11 cellular contexts compared by ENCODE assay signal in the genomic region with DNA sequence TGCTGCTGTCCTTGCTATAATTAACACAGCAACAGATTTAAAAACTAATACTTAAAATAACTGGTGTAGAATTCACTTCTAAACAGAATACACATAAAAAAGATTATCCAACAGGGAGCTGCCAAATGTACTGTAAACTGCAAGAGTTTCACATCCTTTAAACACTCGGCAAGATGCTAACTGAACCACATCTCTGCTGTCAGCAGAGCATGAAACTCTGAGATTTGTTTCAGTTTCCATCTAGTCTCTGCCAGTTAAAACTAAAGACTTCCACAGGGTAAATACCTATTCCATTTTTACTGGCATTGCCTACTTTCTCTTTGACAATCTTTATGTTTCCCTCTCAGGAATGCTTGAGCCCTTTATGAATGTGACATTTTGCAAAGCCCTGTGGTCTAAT.
A peak's percentile ranks its signal among the peaks of the same experiment; 100 is the strongest.
DNase-seq lines count a peak whose midpoint lies in the region; ATAC-seq, FAIRE-seq and TF ChIP-seq lines count a peak whose summit lies in the region.
"Had no signal": no experiment of that assay in that cellular context is flagged by ENCODE, and none has a peak within 500 bp of the region (broad histone marks: within the 10 kb centered on the region; RNA-seq: fewer than 3 reads in every experiment).

No MANE protein-coding gene starts in this region.

- H3K27me3 ChIP-seq in hepatocyte, result no peaks in the 10 kb centered on the region

- peak overlapping the region; percentile 54 for H3K27ac ChIP-seq in hepatocyte
- H3K27ac ChIP-seq in caudate nucleus (ENCODE audit: low read depth, low read length), result no peak overlapping the region

- H3K36me3 ChIP-seq in hepatocyte (replicated peaks; ENCODE audit: insufficient read depth, low read depth), result no peaks in the 10 kb centered on the region

- H2AFZ ChIP-seq in hepatocyte, result no peak overlapping the region

- ATAC-seq in GM18867 (IDR thresholded peaks at IDR 0.05; ENCODE audit: unreplicated experiment) (peak; percentile 100), GM21786 (IDR thresholded peaks at IDR 0.05; ENCODE audit: unreplicated experiment) (peak; percentile 100), HG03558 (IDR thresholded peaks at IDR 0.05; ENCODE audit: extremely low read depth, unreplicated experiment) (peak; percentile 96)
- ATAC-seq: esophagus mucosa had no signal

- no peaks in the 10 kb centered on the region for H3K9me2 ChIP-seq in hepatocyte (replicated peaks; ENCODE audit: insufficient read depth)

- 30% methylated on average over 1 of the region's 1 CpG for WGBS in hepatocyte (ENCODE audit: low lambda C conversion rate, missing lambda C conversion rate)

- FAIRE-seq in RCC 7860 (lab: Jason Lieb, UNC), result no peak

- no peak for TF ChIP-seq CTCF in hepatocyte (IDR thresholded peaks at IDR 0.05; ENCODE audit: poor library complexity)

- no peak overlapping the region for H3K4me3 ChIP-seq in hepatocyte

- peak overlapping the region; percentile 32 for H3K4me2 ChIP-seq in hepatocyte

- H4K20me1 ChIP-seq in hepatocyte (ENCODE audit: insufficient read depth, poor library complexity, severe bottlenecking), result no peaks in the 10 kb centered on the region

- H3K9me3 ChIP-seq in hepatocyte (ENCODE audit: low read depth), result no peaks in the 10 kb centered on the region

- peaks cover 18% of the 10 kb centered on the region for H3K4me1 ChIP-seq in hepatocyte (ENCODE audit: insufficient read depth)

- no peaks in the 10 kb centered on the region for H3K79me2 ChIP-seq in hepatocyte

- DNase-seq in hepatocyte (ENCODE audit: low spot score), result no peak
- DNase-seq in HPDE6-E6E7 (ENCODE audit: extremely low spot score), result no peak
- DNase-seq in RCC 7860 (ENCODE audit: low spot score), result no peak
- no peak for DNase-seq in OCI-M1 (lab: John Stamatoyannopoulos, UW)
- DNase-seq in caudate nucleus (lab: John Stamatoyannopoulos, UW), result no peak
- DNase-seq: NCI-H526 treated with DMSO at 0.1 percent for 48 hours, occipital lobe had no signal
